ENCODE assay signal across 17 cellular contexts in genomic region chr9:123478967-123479602, GRCh38.
"Had no signal": no experiment of that assay in that cellular context is flagged by ENCODE, and none has a peak within 500 bp of the region (broad histone marks: within the 10 kb centered on the region; RNA-seq: fewer than 3 reads in every experiment).

No MANE protein-coding gene starts in this region.

- H3K9me3 ChIP-seq: tibial artery had no signal

- H3K27me3 ChIP-seq: tibial artery had no signal

- ATAC-seq: activated CD4-positive, CD25-positive, alpha-beta regulatory T cell treated with anti-CD3 and anti-CD28 coated beads, Interleukin-2, amount 50 U/mL, for 24 hours; activated T-cell treated with anti-CD3 and anti-CD28 coated beads, Interleukin-2, amount 50 U/mL, for 72 hours; natural killer cell; SK-N-SH treated with all-trans-retinoic acid at 6 μM for 48 hours; stimulated activated effector memory CD8-positive, alpha-beta T cell treated with anti-CD3 and anti-CD28 coated beads, Interleukin-12 subunit alpha, Interleukin-12 subunit beta, amount 100 ng/mL, for 72 hours; stimulated activated naive CD8-positive, alpha-beta T cell treated with anti-CD3 and anti-CD28 coated beads, Interleukin-15, amount 100 ng/mL, for 72 hours had no signal

- DNase-seq: activated CD4-positive, alpha-beta memory T cell treated with anti-CD3 and anti-CD28 coated beads, Interleukin-2, amount 10 ng/mL, durations not matched to agents 7 days and 5 days; activated CD4-positive, alpha-beta T cell treated with anti-CD3 and anti-CD28 coated beads, Interleukin-2, amount 10 ng/mL, durations not matched to agents 24 days and 14 days; activated effector memory CD4-positive, alpha-beta T cell treated with anti-CD3 and anti-CD28 coated beads, Interleukin-2, amount 50 U/mL, for 16 hours; activated T-cell treated with anti-CD3 and anti-CD28 coated beads, Interleukin-2, amount 50 U/mL, for 72 hours; anterior cingulate cortex; hippocampal formation; kidney glomerular epithelial cell; natural killer cell; stimulated activated CD4-positive, alpha-beta T cell treated with anti-CD3 and anti-CD28 coated beads, Interleukin-2, amount 100 ng/mL, for 24 hours; stimulated activated naive CD8-positive, alpha-beta T cell treated with anti-CD3 and anti-CD28 coated beads, Interleukin-15, amount 100 ng/mL, for 72 hours had no signal

- H3K4me3 ChIP-seq: coronary artery, lung, tibial artery had no signal

- H3K4me1 ChIP-seq: tibial artery had no signal

- H3K27ac ChIP-seq: coronary artery, tibial artery, VCaP had no signal
